ENCODE assay signal across 18 cellular contexts in genomic region chr4:25421819-25422511, GRCh38. TPM values are rescaled to one million over a fixed set of nuclear protein-coding genes. Genes with fewer than 3 reads are reported as not detected.
A peak's percentile ranks its signal among the peaks of the same experiment; 100 is the strongest.
DNase-seq lines count a peak whose midpoint lies in the region; ATAC-seq, FAIRE-seq and TF ChIP-seq lines count a peak whose summit lies in the region.
"Had no signal": no experiment of that assay in that cellular context is flagged by ENCODE, and none has a peak within 500 bp of the region (broad histone marks: within the 10 kb centered on the region; RNA-seq: fewer than 3 reads in every experiment).

No MANE protein-coding gene starts in this region.

- H3K79me2 ChIP-seq in K562 (ENCODE audit: control insufficient read depth, insufficient read depth, low read length) = no peaks in the 10 kb centered on the region

- in situ Hi-C loops in K562 (cut with MboI) = no loop called here

- TF ChIP-seq CTCF in K562 (IDR thresholded peaks at IDR 0.05 in 2 of 3, conservative IDR thresholded peaks at IDR 0.05 in 1 of 3; ENCODE audit: insufficient read depth in 2 of 3, low read depth in 1 of 3, low read length in 3 of 3) = no peak

- H3K4me1 ChIP-seq in K562 (replicated peaks in 1 of 2; ENCODE audit: control insufficient read depth in 2 of 2, insufficient read depth in 2 of 2, low read length in 2 of 2) = peaks cover 0 to 5% of the 10 kb centered on the region in 2 experiments; a peak in 1 of 5 replicates

- TF ChIP-seq POLR2A in GM12891 (IDR thresholded peaks at IDR 0.05; ENCODE audit: low read depth, low read length) = no peak
- no peak for TF ChIP-seq POLR2A in K562 (conservative IDR thresholded peaks at IDR 0.05)

- no peaks in the 10 kb centered on the region for H4K20me1 ChIP-seq in K562 (replicated peaks; ENCODE audit: control insufficient read depth, insufficient read depth, low read length)

- no peaks in the 10 kb centered on the region for H3K9me3 ChIP-seq in K562 (replicated peaks; ENCODE audit: control insufficient read depth, insufficient read depth, low read depth, low read length)

- no peak overlapping the region for H3K4me2 ChIP-seq in K562 (ENCODE audit: insufficient read depth, low read length)

- no peak overlapping the region for H2AFZ ChIP-seq in K562 (ENCODE audit: low read depth, low read length)

- FAIRE-seq in GM12891 (lab: Jason Lieb, UNC) = peak; percentile 91
- FAIRE-seq in K562 (lab: Jason Lieb, UNC) = no peak

- TF ChIP-seq RAD21 in K562 (CRISPR knock-in tag; conservative IDR thresholded peaks at IDR 0.05 in 1 of 2, IDR thresholded peaks at IDR 0.05 in 1 of 2) = no peak

- H3K9me1 ChIP-seq in K562 (ENCODE audit: control insufficient read depth, insufficient read depth, low read length) = no peaks in the 10 kb centered on the region

- ATAC-seq in GM19023 (IDR thresholded peaks at IDR 0.05; ENCODE audit: unreplicated experiment) (peak; percentile 57), HG03378 (IDR thresholded peaks at IDR 0.05; ENCODE audit: unreplicated experiment) (peak; percentile 47), K562 (no peak; the same call in 2 of the 3 replicates), GM18498 (IDR thresholded peaks at IDR 0.05; ENCODE audit: unreplicated experiment) (no peak)

- no peak for TF ChIP-seq EP300 in K562 (IDR thresholded peaks at IDR 0.05; ENCODE audit: low read length)

- H3K4me3 ChIP-seq in K562 = no peak overlapping the region

- no peak overlapping the region for H3K9ac ChIP-seq in K562 (ENCODE audit: insufficient read depth in 1 of 2, low read depth in 2 of 2, low read length in 2 of 2)

- CTCF ChIA-PET in K562 (lab: Yijun Ruan, JAX; ENCODE audit: low intra/inter-chr PET ratio) = no interaction called here

- no peak for DNase-seq in GM12891 (ENCODE audit: insufficient read length, low spot score)
- no peak for DNase-seq in K562 (ENCODE audit: extremely low read depth in 1 of 4, low spot score in 3 of 4)
- no peak for DNase-seq in effector CD4-positive, alpha-beta T cell
- no peak for DNase-seq in UCSD-AML1 (lab: John Stamatoyannopoulos, UW; ENCODE audit: unreplicated experiment)
- no peak for DNase-seq in NCI-H2227 (lab: John Stamatoyannopoulos, UW; ENCODE audit: unreplicated experiment)
- DNase-seq: anterior cingulate cortex, Calu3, erythroblast, immature natural killer cell, KG1, NCI-H1417 treated with DMSO at 0.1 percent for 48 hours, NCI-H2227 treated with DMSO at 0.1 percent for 48 hours, nephron progenitor cell, SHP77 had no signal

- intact Hi-C loops in K562 (cut with micrococcal nuclease) = no loop called here

- H3K27me3 ChIP-seq in K562 (ENCODE audit: control insufficient read depth in 2 of 2, insufficient read depth in 2 of 2, low read length in 2 of 2) = no peaks in the 10 kb centered on the region

- no peak overlapping the region for H3K27ac ChIP-seq in K562 (ENCODE audit: extremely low read depth, low read depth, low read length)
- H3K27ac ChIP-seq: HL-60 had no signal

- 26% methylated on average over 4 of the region's 4 CpGs for WGBS in K562 (ENCODE audit: insufficient coverage, low coverage, missing lambda C conversion rate)

- POLR2A ChIA-PET in K562 (lab: Yijun Ruan, JAX) = interaction anchor here (1.6 kb wide), 1 partner anchor 13 kb away, joined by 3 read pairs; no protein-coding TSS in a partner anchor

- H3K36me3 ChIP-seq in K562 (ENCODE audit: control insufficient read depth, insufficient read depth, low read length) = peaks cover 21% of the 10 kb centered on the region

- BruUV-seq in K562 (replicated peaks; lab: Mats Ljungman, UMichigan) = no TSS peak

TF ChIP-seq in GM12891, 5 proteins besides CTCF, POLR2A, EP300 and RAD21:
- TF ChIP-seq TAF1 (IDR thresholded peaks at IDR 0.05; ENCODE audit: low read depth, low read length) = no peak

TF ChIP-seq in K562, 482 proteins besides CTCF, POLR2A, EP300 and RAD21:
- no peak for TF ChIP-seq SAFB (IDR thresholded peaks at IDR 0.05; ENCODE audit: borderline replicate concordance, low read depth, low read length)
- peak; percentile 34; the same call in 1 of the 2 replicates for TF ChIP-seq C11orf30 (IDR thresholded peaks at IDR 0.05; ENCODE audit: low read depth)
- TF ChIP-seq PHTF2 (CRISPR knock-in tag; IDR thresholded peaks at IDR 0.05) = no peak
- TF ChIP-seq NFE2 (IDR thresholded peaks at IDR 0.05; ENCODE audit: low read depth) = 0 out of 2 replicates have a peak, but pooled peaks have one; percentile 9
- peak; percentile 42; the same call in 1 of the 2 replicates for TF ChIP-seq MAFG (tag; conservative IDR thresholded peaks at IDR 0.05)

RNA-seq across cellular contexts. Expression of gene ANAPC4, which starts 44.9 kb away (rescaled TPM):
- 17.0 TPM for polyA plus RNA-seq in GM12891 (2012; ENCODE audit: low read depth, missing spikeins)
- 45.0 and 132 TPM in 2 replicates for total RNA-seq in K562 (2011; cell fraction: chromatin; rRNA removed; ENCODE audit: low replicate concordance)
- 21.7 and 27.0 TPM in 2 replicates for total RNA-seq in K562 (2011; cell fraction: nucleolus; rRNA removed)
- 46.1 and 73.2 TPM in 2 replicates for total RNA-seq in K562 (2011; cell fraction: nucleoplasm; rRNA removed)
- total RNA-seq in K562 (2014; rRNA removed) (22.0 and 24.8 TPM in 2 replicates), K562 (2014; rRNA removed; fragmentation: Illumina TruSeq; extraction: Trizol) (44.8 and 55.0 TPM in 2 replicates), K562 (2015; rRNA removed; fragmentation: Illumina TruSeq; extraction: Trizol) (38.5 and 45.3 TPM in 2 replicates), K562 (2021) (29.6 and 32.2 TPM in 2 replicates)
- polyA plus RNA-seq in K562 (2011; rRNA removed) (33.2 and 42.8 TPM in 2 replicates), K562 (2014; fragmentation: Illumina TruSeq; extraction: Trizol) (39.2 and 47.0 TPM in 2 replicates), K562 (2014; fragmentation: Nextera tagmentation; extraction: Ambion mirVana) (10 to 100 TPM; 23.9 to 30.3 TPM), K562 (2014; rRNA removed) (29.0 and 31.9 TPM in 2 replicates)
- polyA plus RNA-seq in K562 (2011; cell fraction: cytosol; rRNA removed) = 3.7 and 9.3 TPM in 2 replicates
- 50.2 and 75.1 TPM in 2 replicates for polyA plus RNA-seq in K562 (2011; cell fraction: nucleus; rRNA removed)
- 21.9 and 22.3 TPM in 2 replicates for polyA plus RNA-seq in K562 (2012)
- 33.4 and 40.3 TPM in 2 replicates for polyA minus RNA-seq in K562 (2011; rRNA and poly(A)+ RNA removed)
- 10.6 and 12.2 TPM in 2 replicates for polyA minus RNA-seq in K562 (2011; cell fraction: cytosol; rRNA and poly(A)+ RNA removed)
- polyA minus RNA-seq in K562 (2011; cell fraction: nucleus; rRNA and poly(A)+ RNA removed) = 26.8 and 41.8 TPM in 2 replicates

Comparison
In these comparisons a context has a peak if more than half of its experiments do, and no peak if none do; other contexts are left out.
1. ATAC-seq: peak in GM19023 (single experiment) and HG03378 (single experiment); none in K562 (single experiment) and GM18498 (single experiment).